1 cellular context compared by ENCODE assay signal in the genomic region with DNA sequence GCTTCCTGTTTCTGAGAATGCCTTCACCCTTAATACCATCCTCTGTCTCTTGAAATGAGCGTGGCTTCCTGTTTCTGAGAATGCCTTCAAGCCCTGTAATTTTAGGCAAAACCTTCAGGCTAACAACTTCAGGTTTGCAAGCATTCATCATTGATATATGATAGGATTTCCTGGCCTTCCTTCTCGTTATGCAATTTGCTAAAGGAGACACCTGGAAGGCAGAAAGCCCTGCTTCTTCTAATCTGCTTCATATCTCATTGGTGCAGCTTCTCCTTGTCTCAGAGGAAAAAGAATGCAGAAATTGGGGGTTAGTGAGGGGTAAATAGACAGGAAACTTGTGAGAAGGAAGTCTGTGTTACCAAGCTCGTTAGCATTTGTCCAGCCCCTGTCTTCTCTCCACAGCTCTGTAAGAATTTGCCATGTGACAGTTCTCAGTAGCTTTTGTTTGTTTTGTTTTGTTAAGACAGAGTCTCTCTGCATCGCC.
TF ChIP-seq lines count a peak whose summit lies in the region.

No MANE protein-coding gene starts in this region.

TF ChIP-seq in GM23338, 12 proteins besides CTCF, POLR2A, EP300 and RAD21 (continued from another document):
- TF ChIP-seq, protein P1, sequence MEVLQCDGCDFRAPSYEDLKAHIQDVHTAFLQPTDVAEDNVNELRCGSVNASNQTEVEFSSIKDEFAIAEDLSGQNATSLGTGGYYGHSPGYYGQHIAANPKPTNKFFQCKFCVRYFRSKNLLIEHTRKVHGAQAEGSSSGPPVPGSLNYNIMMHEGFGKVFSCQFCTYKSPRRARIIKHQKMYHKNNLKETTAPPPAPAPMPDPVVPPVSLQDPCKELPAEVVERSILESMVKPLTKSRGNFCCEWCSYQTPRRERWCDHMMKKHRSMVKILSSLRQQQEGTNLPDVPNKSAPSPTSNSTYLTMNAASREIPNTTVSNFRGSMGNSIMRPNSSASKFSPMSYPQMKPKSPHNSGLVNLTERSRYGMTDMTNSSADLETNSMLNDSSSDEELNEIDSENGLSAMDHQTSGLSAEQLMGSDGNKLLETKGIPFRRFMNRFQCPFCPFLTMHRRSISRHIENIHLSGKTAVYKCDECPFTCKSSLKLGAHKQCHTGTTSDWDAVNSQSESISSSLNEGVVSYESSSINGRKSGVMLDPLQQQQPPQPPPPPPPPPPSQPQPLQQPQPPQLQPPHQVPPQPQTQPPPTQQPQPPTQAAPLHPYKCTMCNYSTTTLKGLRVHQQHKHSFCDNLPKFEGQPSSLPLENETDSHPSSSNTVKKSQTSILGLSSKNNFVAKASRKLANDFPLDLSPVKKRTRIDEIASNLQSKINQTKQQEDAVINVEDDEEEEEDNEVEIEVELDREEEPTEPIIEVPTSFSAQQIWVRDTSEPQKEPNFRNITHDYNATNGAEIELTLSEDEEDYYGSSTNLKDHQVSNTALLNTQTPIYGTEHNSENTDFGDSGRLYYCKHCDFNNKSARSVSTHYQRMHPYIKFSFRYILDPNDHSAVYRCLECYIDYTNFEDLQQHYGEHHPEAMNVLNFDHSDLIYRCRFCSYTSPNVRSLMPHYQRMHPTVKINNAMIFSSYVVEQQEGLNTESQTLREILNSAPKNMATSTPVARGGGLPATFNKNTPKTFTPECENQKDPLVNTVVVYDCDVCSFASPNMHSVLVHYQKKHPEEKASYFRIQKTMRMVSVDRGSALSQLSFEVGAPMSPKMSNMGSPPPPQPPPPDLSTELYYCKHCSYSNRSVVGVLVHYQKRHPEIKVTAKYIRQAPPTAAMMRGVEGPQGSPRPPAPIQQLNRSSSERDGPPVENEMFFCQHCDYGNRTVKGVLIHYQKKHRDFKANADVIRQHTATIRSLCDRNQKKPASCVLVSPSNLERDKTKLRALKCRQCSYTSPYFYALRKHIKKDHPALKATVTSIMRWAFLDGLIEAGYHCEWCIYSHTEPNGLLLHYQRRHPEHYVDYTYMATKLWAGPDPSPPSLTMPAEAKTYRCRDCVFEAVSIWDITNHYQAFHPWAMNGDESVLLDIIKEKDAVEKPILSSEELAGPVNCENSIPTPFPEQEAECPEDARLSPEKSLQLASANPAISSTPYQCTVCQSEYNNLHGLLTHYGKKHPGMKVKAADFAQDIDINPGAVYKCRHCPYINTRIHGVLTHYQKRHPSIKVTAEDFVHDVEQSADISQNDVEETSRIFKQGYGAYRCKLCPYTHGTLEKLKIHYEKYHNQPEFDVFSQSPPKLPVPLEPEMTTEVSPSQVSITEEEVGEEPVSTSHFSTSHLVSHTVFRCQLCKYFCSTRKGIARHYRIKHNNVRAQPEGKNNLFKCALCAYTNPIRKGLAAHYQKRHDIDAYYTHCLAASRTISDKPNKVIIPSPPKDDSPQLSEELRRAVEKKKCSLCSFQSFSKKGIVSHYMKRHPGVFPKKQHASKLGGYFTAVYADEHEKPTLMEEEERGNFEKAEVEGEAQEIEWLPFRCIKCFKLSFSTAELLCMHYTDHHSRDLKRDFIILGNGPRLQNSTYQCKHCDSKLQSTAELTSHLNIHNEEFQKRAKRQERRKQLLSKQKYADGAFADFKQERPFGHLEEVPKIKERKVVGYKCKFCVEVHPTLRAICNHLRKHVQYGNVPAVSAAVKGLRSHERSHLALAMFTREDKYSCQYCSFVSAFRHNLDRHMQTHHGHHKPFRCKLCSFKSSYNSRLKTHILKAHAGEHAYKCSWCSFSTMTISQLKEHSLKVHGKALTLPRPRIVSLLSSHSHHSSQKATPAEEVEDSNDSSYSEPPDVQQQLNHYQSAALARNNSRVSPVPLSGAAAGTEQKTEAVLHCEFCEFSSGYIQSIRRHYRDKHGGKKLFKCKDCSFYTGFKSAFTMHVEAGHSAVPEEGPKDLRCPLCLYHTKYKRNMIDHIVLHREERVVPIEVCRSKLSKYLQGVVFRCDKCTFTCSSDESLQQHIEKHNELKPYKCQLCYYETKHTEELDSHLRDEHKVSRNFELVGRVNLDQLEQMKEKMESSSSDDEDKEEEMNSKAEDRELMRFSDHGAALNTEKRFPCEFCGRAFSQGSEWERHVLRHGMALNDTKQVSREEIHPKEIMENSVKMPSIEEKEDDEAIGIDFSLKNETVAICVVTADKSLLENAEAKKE (CRISPR knock-in tag; IDR thresholded peaks at IDR 0.05) = no peak
